ENCODE assay signal across 9 cellular contexts in genomic region chr5:140347382-140347781, GRCh38. TPM values are rescaled to one million over a fixed set of nuclear protein-coding genes. Genes with fewer than 3 reads are reported as not detected.
DNase-seq lines count a peak whose midpoint lies in the region; ATAC-seq and TF ChIP-seq lines count a peak whose summit lies in the region.
"Had no signal": no experiment of that assay in that cellular context is flagged by ENCODE, and none has a peak within 500 bp of the region (broad histone marks: within the 10 kb centered on the region; RNA-seq: fewer than 3 reads in every experiment).

No MANE protein-coding gene starts in this region.

- no peak for TF ChIP-seq CTCF in uterus (IDR thresholded peaks at IDR 0.05)

- H3K27me3 ChIP-seq in muscle layer of colon (ENCODE audit: control insufficient read depth in 1 of 2, insufficient read depth in 2 of 2, low read length in 2 of 2) (no peaks in the 10 kb centered on the region), uterus (no peaks in the 10 kb centered on the region)

- intact Hi-C loops in Right ventricle myocardium inferior (cut with DNase I) (loop anchor here (5.0 kb wide), 3 partner anchors 45 to 170 kb away; partner anchors contain the start of genes CYSTM1 and PFDN1), left cardiac atrium (cut with DNase I) (loop anchor here (5.0 to 10.0 kb wide), 2 partner anchors 53 to 170 kb away; partner anchors contain the start of gene CYSTM1 (in 1 of the 2)), uterus (cut with DNase I; ENCODE audit: low total_unique reads) (loop anchor here (5.0 kb wide), 1 partner anchor 105 kb away; no protein-coding TSS in a partner anchor)

- TF ChIP-seq POLR2A in uterus (IDR thresholded peaks at IDR 0.05), result no peak

- H3K27ac ChIP-seq in muscle layer of colon (ENCODE audit: low read depth, low read length), result peak overlapping the region; percentile 78
- H3K27ac ChIP-seq in uterus, result peak overlapping the region; percentile 84 to 88

- ATAC-seq in Right ventricle myocardium inferior (peak; percentile 32), left cardiac atrium (no peak), HG03108 (IDR thresholded peaks at IDR 0.05; ENCODE audit: unreplicated experiment) (no peak), GM18873 (IDR thresholded peaks at IDR 0.05; ENCODE audit: low FRiP score, unreplicated experiment) (no peak)

- H3K9ac ChIP-seq in muscle layer of colon (ENCODE audit: low read length), result no peak overlapping the region

- DNase-seq in Right ventricle myocardium inferior (ENCODE audit: missing footprints), result no peak
- no peak for DNase-seq in left cardiac atrium
- DNase-seq in cerebellum (ENCODE audit: low spot score), result peak; percentile 24
- no peak for DNase-seq in uterus
- no peak for DNase-seq in amygdala (lab: John Stamatoyannopoulos, UW)
- DNase-seq: amniotic stem cell had no signal

- H3K9me3 ChIP-seq in muscle layer of colon (ENCODE audit: low read length), result no peaks in the 10 kb centered on the region
- no peaks in the 10 kb centered on the region for H3K9me3 ChIP-seq in uterus

- H3K36me3 ChIP-seq in muscle layer of colon (ENCODE audit: insufficient read depth, low read length), result peaks cover 13% of the 10 kb centered on the region
- H3K36me3 ChIP-seq in uterus, result no peaks in the 10 kb centered on the region

- H3K4me1 ChIP-seq in muscle layer of colon (ENCODE audit: insufficient read depth, low read length) (peaks cover 36% of the 10 kb centered on the region), uterus (peaks cover 0 to 3% of the 10 kb centered on the region in 2 donors)

- H3K4me3 ChIP-seq in muscle layer of colon (ENCODE audit: low read depth in 1 of 2, low read length in 2 of 2) (peak overlapping the region in 1 of 2 donors; percentile 73), uterus (no peak overlapping the region)

RNA-seq across cellular contexts. Expression of gene HBEGF, which starts 1.0 kb away (rescaled TPM):
- total RNA-seq in Right ventricle myocardium inferior (20.2 TPM), left cardiac atrium (10 to 100 TPM; 12.9 to 18.3 TPM), cerebellum (7.5 TPM), uterus (10 to 100 TPM in 2 of 4 donors, 1 to 10 TPM in 1, under 1 TPM in 1; 0.77 to 24.4 (median 8.4) TPM)

RNA-seq across cellular contexts. Expression of gene SLC4A9, which starts 12.6 kb away (rescaled TPM):
- not detected for total RNA-seq in Right ventricle myocardium inferior
- under 1 TPM; 0.09 to 0.21 TPM for total RNA-seq in left cardiac atrium
- total RNA-seq in cerebellum, result 0.45 TPM
- total RNA-seq in uterus, result under 1 TPM in 1 of 4 donors, not detected in 3; 0.12 TPM

RNA-seq across cellular contexts. Expression of gene PFDN1, which starts 44.5 kb away (rescaled TPM):
- total RNA-seq in Right ventricle myocardium inferior, result 80.6 TPM
- 10 to 100 TPM; 49.1 to 54.7 TPM for total RNA-seq in left cardiac atrium
- total RNA-seq in cerebellum, result 38.8 TPM
- total RNA-seq in uterus, result 100 to 1,000 TPM in 1 of 4 donors, 10 to 100 TPM in 3; 42.7 to 102 (median 70.9) TPM

RNA-seq across cellular contexts. Expression of gene ANKHD1, which starts 54.3 kb away (rescaled TPM):
- total RNA-seq in Right ventricle myocardium inferior (57.2 TPM), left cardiac atrium (10 to 100 TPM; 50.1 to 67.5 TPM), cerebellum (152 TPM), uterus (100 to 1,000 TPM; 106 to 200 (median 161) TPM)
